8 cellular contexts compared by ENCODE assay signal in the genomic region with DNA sequence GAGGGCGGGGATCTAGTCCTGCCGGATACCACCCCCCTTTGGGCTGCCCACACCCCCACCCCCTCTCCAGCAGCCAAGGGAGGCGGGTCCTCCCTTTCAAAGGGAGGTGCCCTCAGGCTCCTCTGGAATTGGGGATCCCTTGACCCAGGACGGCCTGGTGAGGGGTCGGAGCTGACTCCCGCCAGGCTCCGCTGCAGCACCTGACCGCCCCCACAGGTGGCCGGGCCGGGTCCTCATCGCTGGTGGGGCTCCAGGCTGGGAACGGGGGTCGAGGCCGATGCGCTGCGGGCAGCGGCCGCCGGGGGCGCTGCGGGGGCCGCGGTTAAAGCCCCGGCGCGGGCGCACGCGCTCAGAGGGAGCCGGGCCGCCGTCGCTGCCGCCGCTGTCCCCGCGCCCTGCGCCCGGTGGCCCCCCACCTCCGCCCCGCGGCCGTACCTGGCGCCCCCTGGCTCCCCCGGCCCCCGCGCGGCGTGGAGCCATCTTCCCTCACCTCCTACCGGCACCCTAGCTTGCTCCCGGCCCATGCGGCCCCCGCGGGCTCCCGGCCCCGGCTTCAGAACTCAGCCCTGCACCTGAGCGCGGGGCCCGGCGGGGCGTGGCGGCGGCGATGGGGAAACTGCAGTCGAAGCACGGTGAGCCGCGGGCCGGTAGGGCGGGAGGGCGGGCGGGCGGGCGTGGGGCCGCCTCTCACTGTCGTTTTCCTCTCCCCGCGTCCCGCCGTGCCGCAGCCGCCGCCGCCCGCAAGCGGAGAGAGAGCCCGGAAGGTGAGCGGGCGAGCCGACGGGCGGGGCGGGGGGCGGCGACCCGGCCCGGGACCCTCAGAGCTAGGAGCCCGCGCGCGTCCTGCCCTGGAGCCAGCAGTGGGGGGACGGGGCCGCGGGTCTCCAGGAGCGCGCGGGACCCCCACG. TPM values are rescaled to one million over a fixed set of nuclear protein-coding genes. Genes with fewer than 3 reads are reported as not detected.
DNase-seq lines count a peak whose midpoint lies in the region; ATAC-seq and TF ChIP-seq lines count a peak whose summit lies in the region.

TSS of gene NKD2 (plus strand) at position 352 of the 908 bp plus-strand sequence. CDS start at position 608, 256 bp downstream.

- H3K27ac Mint-ChIP-seq in glutamatergic neuron (ENCODE audit: unreplicated experiment), result peak within 1 kb of the TSS; percentile 72

- peaks cover 10% of the 10 kb centered on the region for H3K27me3 Mint-ChIP-seq in glutamatergic neuron (ENCODE audit: unreplicated experiment)

- peaks cover 11% of the 10 kb centered on the region for H3K4me1 Mint-ChIP-seq in glutamatergic neuron (ENCODE audit: low read depth, unreplicated experiment)

- TF ChIP-seq CTCF in glutamatergic neuron (IDR thresholded peaks at IDR 0.05; ENCODE audit: partially characterized antibody, unreplicated experiment), result peak; percentile 80

- DNase-seq in activated effector memory CD4-positive, alpha-beta T cell treated with anti-CD3 and anti-CD28 coated beads, Interleukin-2, amount 50 U/mL, for 16 hours, result peak; percentile 76
- no peak for DNase-seq in activated effector memory CD4-positive, alpha-beta T cell treated with Interleukin-2 at 50 U/mL for 16 hours
- DNase-seq in NCI-H1048 (lab: John Stamatoyannopoulos, UW), result peak; percentile 15
- peak; percentile 71 for DNase-seq in activated T-cell treated with anti-CD3 and anti-CD28 coated beads, Interleukin-2, amount 50 U/mL, for 1 hour
- DNase-seq in glutamatergic neuron, result peak; percentile 79
- peak; percentile 76 for DNase-seq in posterior vena cava (ENCODE audit: low spot score)
- DNase-seq in medulla oblongata (ENCODE audit: extremely low spot score), result no peak

- H3K36me3 Mint-ChIP-seq in glutamatergic neuron (ENCODE audit: unreplicated experiment), result peaks cover 7% of the 10 kb centered on the region

- peaks cover 10% of the 10 kb centered on the region for H3K9me3 Mint-ChIP-seq in glutamatergic neuron (ENCODE audit: unreplicated experiment)

- no peak for ATAC-seq in GM21576 (IDR thresholded peaks at IDR 0.05; ENCODE audit: unreplicated experiment)

- peak within 1 kb of the TSS; percentile 84 for H3K4me3 Mint-ChIP-seq in glutamatergic neuron (ENCODE audit: unreplicated experiment)

- intact Hi-C loops in posterior vena cava (cut with DNase I), result no loop called here

RNA-seq across cellular contexts. Expression of gene NKD2, which starts in this region (rescaled TPM):
- total RNA-seq in glutamatergic neuron (ENCODE audit: unreplicated experiment) (41.7 TPM), posterior vena cava (1 to 10 TPM; 2.7 to 5.0 TPM)

Comparison
In these comparisons a context has a peak if more than half of its experiments do, and no peak if none do; other contexts are left out.
1. DNase-seq: peak in activated effector memory CD4-positive, alpha-beta T cell treated with anti-CD3 and anti-CD28 coated beads, Interleukin-2, amount 50 U/mL, for 16 hours (single experiment), NCI-H1048 (single experiment), activated T-cell treated with anti-CD3 and anti-CD28 coated beads, Interleukin-2, amount 50 U/mL, for 1 hour (single experiment), glutamatergic neuron (single experiment) and posterior vena cava (single experiment); none in activated effector memory CD4-positive, alpha-beta T cell treated with Interleukin-2 at 50 U/mL for 16 hours (single experiment) and medulla oblongata (single experiment).